Comparison of ENCODE assay signal across 1 cellular context in genomic region chr10:132836832-132837540, GRCh38.
TF ChIP-seq lines count a peak whose summit lies in the region.

No MANE protein-coding gene starts in this region.

TF ChIP-seq in HCT116, 20 proteins besides CTCF, POLR2A, EP300 and RAD21 (continued from another document):
- no peak for TF ChIP-seq REST (IDR thresholded peaks at IDR 0.05; ENCODE audit: low read depth)
